In the genomic region with DNA sequence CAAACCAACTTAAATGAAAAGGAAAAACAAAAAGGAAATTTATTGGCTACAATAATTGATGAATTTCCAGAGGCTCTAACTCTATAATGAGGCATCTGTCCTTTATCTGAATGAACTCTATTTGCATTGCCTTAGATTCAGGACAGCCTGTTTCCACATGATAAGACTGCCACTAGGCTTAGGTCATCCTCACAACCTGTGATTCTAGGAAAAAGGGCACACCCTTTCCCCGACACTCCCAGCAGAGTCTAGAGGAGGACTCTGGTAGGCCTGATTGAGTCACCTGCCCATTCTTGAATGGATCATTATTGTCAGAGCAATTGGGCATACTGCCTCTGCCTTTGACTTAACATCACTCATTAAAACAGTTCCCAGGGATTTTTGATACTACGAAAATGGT, we compare ENCODE assay signal across 1 cellular context.
TF ChIP-seq lines count a peak whose summit lies in the region.

No MANE protein-coding gene starts in this region.

TF ChIP-seq in GM23338, 12 proteins besides CTCF, POLR2A, EP300 and RAD21 (continued from another document):
- TF ChIP-seq, protein P1, sequence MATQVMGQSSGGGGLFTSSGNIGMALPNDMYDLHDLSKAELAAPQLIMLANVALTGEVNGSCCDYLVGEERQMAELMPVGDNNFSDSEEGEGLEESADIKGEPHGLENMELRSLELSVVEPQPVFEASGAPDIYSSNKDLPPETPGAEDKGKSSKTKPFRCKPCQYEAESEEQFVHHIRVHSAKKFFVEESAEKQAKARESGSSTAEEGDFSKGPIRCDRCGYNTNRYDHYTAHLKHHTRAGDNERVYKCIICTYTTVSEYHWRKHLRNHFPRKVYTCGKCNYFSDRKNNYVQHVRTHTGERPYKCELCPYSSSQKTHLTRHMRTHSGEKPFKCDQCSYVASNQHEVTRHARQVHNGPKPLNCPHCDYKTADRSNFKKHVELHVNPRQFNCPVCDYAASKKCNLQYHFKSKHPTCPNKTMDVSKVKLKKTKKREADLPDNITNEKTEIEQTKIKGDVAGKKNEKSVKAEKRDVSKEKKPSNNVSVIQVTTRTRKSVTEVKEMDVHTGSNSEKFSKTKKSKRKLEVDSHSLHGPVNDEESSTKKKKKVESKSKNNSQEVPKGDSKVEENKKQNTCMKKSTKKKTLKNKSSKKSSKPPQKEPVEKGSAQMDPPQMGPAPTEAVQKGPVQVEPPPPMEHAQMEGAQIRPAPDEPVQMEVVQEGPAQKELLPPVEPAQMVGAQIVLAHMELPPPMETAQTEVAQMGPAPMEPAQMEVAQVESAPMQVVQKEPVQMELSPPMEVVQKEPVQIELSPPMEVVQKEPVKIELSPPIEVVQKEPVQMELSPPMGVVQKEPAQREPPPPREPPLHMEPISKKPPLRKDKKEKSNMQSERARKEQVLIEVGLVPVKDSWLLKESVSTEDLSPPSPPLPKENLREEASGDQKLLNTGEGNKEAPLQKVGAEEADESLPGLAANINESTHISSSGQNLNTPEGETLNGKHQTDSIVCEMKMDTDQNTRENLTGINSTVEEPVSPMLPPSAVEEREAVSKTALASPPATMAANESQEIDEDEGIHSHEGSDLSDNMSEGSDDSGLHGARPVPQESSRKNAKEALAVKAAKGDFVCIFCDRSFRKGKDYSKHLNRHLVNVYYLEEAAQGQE (IDR thresholded peaks at IDR 0.05; ENCODE audit: unreplicated experiment): no peak
- TF ChIP-seq POLR2AphosphoS5 (IDR thresholded peaks at IDR 0.05; ENCODE audit: low read depth) (no peak), CREB1 (CRISPR knock-in tag; IDR thresholded peaks at IDR 0.05; ENCODE audit: low read depth) (no peak), ZNF331 (CRISPR knock-in tag; IDR thresholded peaks at IDR 0.05; ENCODE audit: low read depth) (no peak), ZNF114 (CRISPR knock-in tag; IDR thresholded peaks at IDR 0.05) (no peak)
- TF ChIP-seq, protein P2, sequence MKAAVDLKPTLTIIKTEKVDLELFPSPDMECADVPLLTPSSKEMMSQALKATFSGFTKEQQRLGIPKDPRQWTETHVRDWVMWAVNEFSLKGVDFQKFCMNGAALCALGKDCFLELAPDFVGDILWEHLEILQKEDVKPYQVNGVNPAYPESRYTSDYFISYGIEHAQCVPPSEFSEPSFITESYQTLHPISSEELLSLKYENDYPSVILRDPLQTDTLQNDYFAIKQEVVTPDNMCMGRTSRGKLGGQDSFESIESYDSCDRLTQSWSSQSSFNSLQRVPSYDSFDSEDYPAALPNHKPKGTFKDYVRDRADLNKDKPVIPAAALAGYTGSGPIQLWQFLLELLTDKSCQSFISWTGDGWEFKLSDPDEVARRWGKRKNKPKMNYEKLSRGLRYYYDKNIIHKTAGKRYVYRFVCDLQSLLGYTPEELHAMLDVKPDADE (IDR thresholded peaks at IDR 0.05): no peak
